Comparison of ENCODE assay signal across 1 cellular context in genomic region chr14:76938092-76938500, GRCh38.
TF ChIP-seq lines count a peak whose summit lies in the region.

No MANE protein-coding gene starts in this region.

TF ChIP-seq in SK-N-SH, 30 proteins besides CTCF, POLR2A, EP300 and RAD21 (continued from another document):
- TF ChIP-seq MXI1 (IDR thresholded peaks at IDR 0.05; ENCODE audit: low read depth, low read length) (no peak), SIN3A (IDR thresholded peaks at IDR 0.05; ENCODE audit: borderline replicate concordance, low read depth, low read length) (no peak), RXRA (IDR thresholded peaks at IDR 0.05; ENCODE audit: borderline replicate concordance, low read depth) (no peak), TCF12 (IDR thresholded peaks at IDR 0.05) (peak; percentile 44; the same call in 1 of the 2 replicates), FOSL2 (IDR thresholded peaks at IDR 0.05; ENCODE audit: borderline replicate concordance, low read depth) (0 out of 2 replicates have a peak, but pooled peaks have one; percentile 27), ELF1 (IDR thresholded peaks at IDR 0.05) (no peak), NRF1 (IDR thresholded peaks at IDR 0.05; ENCODE audit: low read depth, low read length) (no peak), EZH2phosphoT487 (IDR thresholded peaks at IDR 0.05; ENCODE audit: borderline replicate concordance, low read depth) (no peak)
